In genomic region chr2:131081190-131081589, GRCh38 we compare ENCODE assay signal across 29 cellular contexts. TPM values are rescaled to one million over a fixed set of nuclear protein-coding genes. Genes with fewer than 3 reads are reported as not detected.
DNase-seq lines count a peak whose midpoint lies in the region; ATAC-seq, FAIRE-seq and TF ChIP-seq lines count a peak whose summit lies in the region.
"Had no signal": no experiment of that assay in that cellular context is flagged by ENCODE, and none has a peak within 500 bp of the region (broad histone marks: within the 10 kb centered on the region; RNA-seq: fewer than 3 reads in every experiment).

No MANE protein-coding gene starts in this region.

- no peak for TF ChIP-seq RAD21 in HCT116 (IDR thresholded peaks at IDR 0.05; ENCODE audit: low read depth)
- no peak for TF ChIP-seq RAD21 in K562 (CRISPR knock-in tag; conservative IDR thresholded peaks at IDR 0.05 in 1 of 2, IDR thresholded peaks at IDR 0.05 in 1 of 2)

- no peaks in the 10 kb centered on the region for H3K9me3 Mint-ChIP-seq in T-helper 1 cell treated with Interleukin-12 subunit alpha and Interleukin-12 subunit beta and Interleukin-4 antibody, amounts not matched to agents 30 μg/mL and 1 μg/mL, for 36 hours
- H3K9me3 Mint-ChIP-seq in memory B cell = no peaks in the 10 kb centered on the region
- no peaks in the 10 kb centered on the region for H3K9me3 Mint-ChIP-seq in activated CD4-positive, alpha-beta T cell treated with anti-CD3 and anti-CD28 coated beads, Interleukin-2, amount 10 ng/mL, durations not matched to agents 24 days and 14 days
- H3K9me3 Mint-ChIP-seq: activated CD4-positive, alpha-beta memory T cell treated with anti-CD3 and anti-CD28 coated beads for 36 hours; CD4-positive, alpha-beta T cell; stimulated activated naive CD8-positive, alpha-beta T cell treated with anti-CD3 and anti-CD28 coated beads, Interleukin-15, Interleukin-2, amounts not matched to agents 100 ng/mL and 50 ng/mL, for 24 hours had no signal

- no peak overlapping the region for H3K4me3 ChIP-seq in HCT116 (replicated peaks in 1 of 2; ENCODE audit: low read depth in 1 of 2, low read length in 2 of 2)
- no peak overlapping the region for H3K4me3 ChIP-seq in K562
- H3K4me3 ChIP-seq: MG63, Peyer's patch, thoracic aorta, vagina had no signal

- H3K9me2 ChIP-seq in HCT116 (ENCODE audit: insufficient read depth) = no peaks in the 10 kb centered on the region

- H3K4me3 Mint-ChIP-seq in T-helper 1 cell treated with Interleukin-12 subunit alpha and Interleukin-12 subunit beta and Interleukin-4 antibody, amounts not matched to agents 30 μg/mL and 1 μg/mL, for 36 hours = no peak overlapping the region
- H3K4me3 Mint-ChIP-seq in memory B cell = no peak overlapping the region
- H3K4me3 Mint-ChIP-seq in activated CD4-positive, alpha-beta T cell treated with anti-CD3 and anti-CD28 coated beads, Interleukin-2, amount 10 ng/mL, durations not matched to agents 24 days and 14 days = no peak overlapping the region
- H3K4me3 Mint-ChIP-seq: activated CD4-positive, alpha-beta memory T cell treated with anti-CD3 and anti-CD28 coated beads for 36 hours; CD4-positive, alpha-beta T cell; stimulated activated naive CD8-positive, alpha-beta T cell treated with anti-CD3 and anti-CD28 coated beads, Interleukin-15, Interleukin-2, amounts not matched to agents 100 ng/mL and 50 ng/mL, for 24 hours had no signal

- no peaks in the 10 kb centered on the region for H3K4me1 ChIP-seq in HCT116 (ENCODE audit: control insufficient read depth in 1 of 2, insufficient read depth in 2 of 2, low read length in 2 of 2)
- H3K4me1 ChIP-seq in K562 (replicated peaks in 1 of 2; ENCODE audit: control insufficient read depth in 2 of 2, insufficient read depth in 2 of 2, low read length in 2 of 2) = no peaks in the 10 kb centered on the region
- H3K4me1 ChIP-seq: Peyer's patch had no signal

- DNase-seq in T-helper 1 cell (no peak), HCT116 (ENCODE audit: low read depth, low spot score) (no peak), K562 (ENCODE audit: extremely low read depth in 1 of 4, low spot score in 3 of 4) (no peak), memory B cell (ENCODE audit: low spot score in 2 of 2) (no peak), HuH-7 (ENCODE audit: low spot score) (no peak)
- no peak for DNase-seq in activated CD4-positive, alpha-beta T cell treated with anti-CD3 and anti-CD28 coated beads, Interleukin-2, amount 10 ng/mL, durations not matched to agents 24 days and 14 days
- DNase-seq: activated CD4-positive, alpha-beta memory T cell treated with anti-CD3 and anti-CD28 coated beads for 36 hours; activated naive CD4-positive, alpha-beta T cell; amniotic stem cell; brain microvascular endothelial cell; CD4-positive, alpha-beta T cell; DMS 273 treated with DMSO at 0.1 percent for 48 hours; effector CD4-positive, alpha-beta T cell; erythroblast; MG63; NCI-H1417; NCI-H2029 treated with DMSO at 0.1 percent for 48 hours; NCI-H526 treated with DMSO at 0.1 percent for 48 hours; Peyer's patch; SIG-M5; SW 1271 had no signal

- H3K9ac ChIP-seq in HCT116 (ENCODE audit: low read length) (no peak overlapping the region), K562 (ENCODE audit: insufficient read depth in 1 of 2, low read depth in 2 of 2, low read length in 2 of 2) (no peak overlapping the region)

- peaks cover 29% of the 10 kb centered on the region for H4K20me1 ChIP-seq in HCT116 (ENCODE audit: insufficient read depth)
- peaks cover 5% of the 10 kb centered on the region; the same call in 1 of the 2 replicates for H4K20me1 ChIP-seq in K562 (replicated peaks; ENCODE audit: control insufficient read depth, insufficient read depth, low read length)

- H3K27ac ChIP-seq in HCT116 (ENCODE audit: low read depth, low read length) (no peak overlapping the region), K562 (ENCODE audit: extremely low read depth, low read depth, low read length) (no peak overlapping the region)
- H3K27ac ChIP-seq: 22Rv1, brain microvascular endothelial cell, Peyer's patch, thoracic aorta, vagina had no signal

- no peak for TF ChIP-seq EP300 in K562 (IDR thresholded peaks at IDR 0.05; ENCODE audit: low read length)

- POLR2A ChIA-PET in HCT116 (lab: Charles Lee) = no interaction called here
- POLR2A ChIA-PET in K562 (lab: Yijun Ruan, JAX) = interaction anchor here (0.6 to 2.0 kb wide), 4 partner anchors 9 to 40 kb away, joined by 3 to 9 read pairs (median 4); no protein-coding TSS in a partner anchor

- peaks cover 46% of the 10 kb centered on the region in 2 experiments for H3K36me3 ChIP-seq in HCT116 (ENCODE audit: control insufficient read depth in 1 of 2, insufficient read depth in 2 of 2, low read length in 2 of 2)
- peaks cover 86% of the 10 kb centered on the region for H3K36me3 ChIP-seq in K562 (ENCODE audit: control insufficient read depth, insufficient read depth, low read length)

- peaks cover 100% of the 10 kb centered on the region for H3K79me2 ChIP-seq in HCT116 (ENCODE audit: insufficient read depth, low read length)
- peaks cover 85% of the 10 kb centered on the region for H3K79me2 ChIP-seq in K562 (ENCODE audit: control insufficient read depth, insufficient read depth, low read length)

- ATAC-seq in HCT116 (no peak), K562 (no peak), memory B cell (ENCODE audit: low read depth) (no peak), GM21619 (IDR thresholded peaks at IDR 0.05; ENCODE audit: unreplicated experiment) (no peak)
- ATAC-seq: activated CD4-positive, CD25-positive, alpha-beta regulatory T cell treated with anti-CD3 and anti-CD28 coated beads, Interleukin-2, amount 50 U/mL, for 24 hours had no signal

- CTCF ChIA-PET in HCT116 (lab: Charles Lee) (no interaction called here), K562 (lab: Yijun Ruan, JAX; ENCODE audit: low intra/inter-chr PET ratio) (no interaction called here)

- intact Hi-C loops in HCT116 (cut with micrococcal nuclease) (no loop called here), K562 (cut with micrococcal nuclease) (no loop called here)
- intact Hi-C loops in activated CD4-positive, alpha-beta T cell treated with anti-CD3 and anti-CD28 coated beads, Interleukin-2, amount 10 ng/mL, durations not matched to agents 24 days and 14 days (cut with micrococcal nuclease) = no loop called here

- H3K4me2 ChIP-seq in HCT116 (ENCODE audit: low read length) (no peak overlapping the region), K562 (ENCODE audit: insufficient read depth, low read length) (no peak overlapping the region)

- in situ Hi-C loops in K562 (cut with MboI) = no loop called here

- H2AFZ ChIP-seq in HCT116 (ENCODE audit: low read depth, low read length, poor library complexity, severe bottlenecking) (no peak overlapping the region), K562 (ENCODE audit: low read depth, low read length) (no peak overlapping the region)

- RAD21 ChIA-PET in HCT116 (lab: Charles Lee; ENCODE audit: low non-redundant PET in 1 of 2, low total read pairs in 2 of 2, uncharacterized antibody in 2 of 2, unreplicated experiment in 2 of 2) = no interaction called here

- H3K27me3 Mint-ChIP-seq in T-helper 1 cell treated with Interleukin-12 subunit alpha and Interleukin-12 subunit beta and Interleukin-4 antibody, amounts not matched to agents 30 μg/mL and 1 μg/mL, for 36 hours (ENCODE audit: low read depth) = no peaks in the 10 kb centered on the region
- no peaks in the 10 kb centered on the region for H3K27me3 Mint-ChIP-seq in memory B cell
- H3K27me3 Mint-ChIP-seq in activated CD4-positive, alpha-beta T cell treated with anti-CD3 and anti-CD28 coated beads, Interleukin-2, amount 10 ng/mL, durations not matched to agents 24 days and 14 days = no peaks in the 10 kb centered on the region
- H3K27me3 Mint-ChIP-seq: activated CD4-positive, alpha-beta memory T cell treated with anti-CD3 and anti-CD28 coated beads for 36 hours; CD4-positive, alpha-beta T cell; stimulated activated naive CD8-positive, alpha-beta T cell treated with anti-CD3 and anti-CD28 coated beads, Interleukin-15, Interleukin-2, amounts not matched to agents 100 ng/mL and 50 ng/mL, for 24 hours had no signal

- peaks cover 17% of the 10 kb centered on the region for H3K4me1 Mint-ChIP-seq in T-helper 1 cell treated with Interleukin-12 subunit alpha and Interleukin-12 subunit beta and Interleukin-4 antibody, amounts not matched to agents 30 μg/mL and 1 μg/mL, for 36 hours (ENCODE audit: low read depth)
- H3K4me1 Mint-ChIP-seq in memory B cell = peaks cover 24% of the 10 kb centered on the region
- H3K4me1 Mint-ChIP-seq in activated CD4-positive, alpha-beta T cell treated with anti-CD3 and anti-CD28 coated beads, Interleukin-2, amount 10 ng/mL, durations not matched to agents 24 days and 14 days = peaks cover 13% of the 10 kb centered on the region

- no peak for TF ChIP-seq CTCF in HCT116 (IDR thresholded peaks at IDR 0.05 in 2 of 3, conservative IDR thresholded peaks at IDR 0.05 in 1 of 3; ENCODE audit: borderline replicate concordance in 1 of 3, insufficient read depth in 1 of 3, low read depth in 2 of 3, low read length in 2 of 3)
- no peak for TF ChIP-seq CTCF in K562 (IDR thresholded peaks at IDR 0.05 in 2 of 3, conservative IDR thresholded peaks at IDR 0.05 in 1 of 3; ENCODE audit: insufficient read depth in 2 of 3, low read depth in 1 of 3, low read length in 3 of 3)

- H3K9me3 ChIP-seq in HCT116 (ENCODE audit: control insufficient read depth in 1 of 2, insufficient read depth in 1 of 2, low read depth in 1 of 2, low read length in 2 of 2) (no peaks in the 10 kb centered on the region), K562 (replicated peaks; ENCODE audit: control insufficient read depth, insufficient read depth, low read depth, low read length) (no peaks in the 10 kb centered on the region)
- H3K9me3 ChIP-seq: MG63, Peyer's patch, thoracic aorta, vagina had no signal

- H3K27me3 ChIP-seq in HCT116 (ENCODE audit: insufficient read depth, low read length) (no peaks in the 10 kb centered on the region), K562 (ENCODE audit: control insufficient read depth in 2 of 2, insufficient read depth in 2 of 2, low read length in 2 of 2) (no peaks in the 10 kb centered on the region)
- H3K27me3 ChIP-seq: brain microvascular endothelial cell, MG63, Peyer's patch, vagina had no signal

- 93% methylated on average over 4 of the region's 4 CpGs for WGBS in K562 (ENCODE audit: insufficient coverage, low coverage, missing lambda C conversion rate)

- H3K27ac Mint-ChIP-seq in T-helper 1 cell treated with Interleukin-12 subunit alpha and Interleukin-12 subunit beta and Interleukin-4 antibody, amounts not matched to agents 30 μg/mL and 1 μg/mL, for 36 hours = peak overlapping the region; percentile 22
- H3K27ac Mint-ChIP-seq in memory B cell = peak overlapping the region; percentile 21
- no peak overlapping the region for H3K27ac Mint-ChIP-seq in activated CD4-positive, alpha-beta T cell treated with anti-CD3 and anti-CD28 coated beads, Interleukin-2, amount 10 ng/mL, durations not matched to agents 24 days and 14 days
- H3K27ac Mint-ChIP-seq: activated CD4-positive, alpha-beta memory T cell treated with anti-CD3 and anti-CD28 coated beads for 36 hours; CD4-positive, alpha-beta T cell; stimulated activated naive CD8-positive, alpha-beta T cell treated with anti-CD3 and anti-CD28 coated beads, Interleukin-15, Interleukin-2, amounts not matched to agents 100 ng/mL and 50 ng/mL, for 24 hours had no signal

- TF ChIP-seq POLR2A in HCT116 (IDR thresholded peaks at IDR 0.05; ENCODE audit: borderline replicate concordance, extremely low read depth, insufficient read depth, insufficient read length) (no peak), K562 (conservative IDR thresholded peaks at IDR 0.05) (no peak)

- peaks cover 52% of the 10 kb centered on the region for H3K36me3 Mint-ChIP-seq in T-helper 1 cell treated with Interleukin-12 subunit alpha and Interleukin-12 subunit beta and Interleukin-4 antibody, amounts not matched to agents 30 μg/mL and 1 μg/mL, for 36 hours (ENCODE audit: low read depth)
- peaks cover 30% of the 10 kb centered on the region for H3K36me3 Mint-ChIP-seq in memory B cell
- peaks cover 63% of the 10 kb centered on the region for H3K36me3 Mint-ChIP-seq in activated CD4-positive, alpha-beta T cell treated with anti-CD3 and anti-CD28 coated beads, Interleukin-2, amount 10 ng/mL, durations not matched to agents 24 days and 14 days (ENCODE audit: low read depth)

- BruUV-seq in HCT116 (replicated peaks; lab: Mats Ljungman, UMichigan) (TSS peak; percentile 18), K562 (replicated peaks; lab: Mats Ljungman, UMichigan) (TSS peak; percentile 14)

- no peak for FAIRE-seq in K562 (lab: Jason Lieb, UNC)
- FAIRE-seq: H54 had no signal

- H3K9me1 ChIP-seq in K562 (ENCODE audit: control insufficient read depth, insufficient read depth, low read length) = no peaks in the 10 kb centered on the region

RNA-seq across cellular contexts. Expression of gene FAM168B, which starts 12.1 kb away (rescaled TPM):
- total RNA-seq in HCT116 (2021; ENCODE audit: unreplicated experiment) (94.5 TPM), K562 (2014; rRNA removed) (46.1 and 60.8 TPM in 2 replicates), K562 (2014; rRNA removed; fragmentation: Illumina TruSeq; extraction: Trizol) (32.1 and 33.9 TPM in 2 replicates), K562 (2015; rRNA removed; fragmentation: Illumina TruSeq; extraction: Trizol) (39.0 and 40.1 TPM in 2 replicates), K562 (2021) (67.4 and 76.0 TPM in 2 replicates)
- polyA plus RNA-seq in HCT116 (2012) = 58.2 and 68.1 TPM in 2 replicates
- 23.5 and 25.5 TPM in 2 replicates for total RNA-seq in K562 (2011; cell fraction: chromatin; rRNA removed; ENCODE audit: low replicate concordance)
- 19.7 and 21.8 TPM in 2 replicates for total RNA-seq in K562 (2011; cell fraction: nucleolus; rRNA removed)
- total RNA-seq in K562 (2011; cell fraction: nucleoplasm; rRNA removed) = 26.0 and 35.7 TPM in 2 replicates
- polyA plus RNA-seq in K562 (2011; rRNA removed) (51.6 and 56.9 TPM in 2 replicates), K562 (2014; fragmentation: Illumina TruSeq; extraction: Trizol) (47.8 and 56.3 TPM in 2 replicates), K562 (2014; fragmentation: Nextera tagmentation; extraction: Ambion mirVana) (1 to 10 TPM; 3.3 to 5.4 TPM), K562 (2014; rRNA removed) (59.4 and 64.2 TPM in 2 replicates)
- polyA plus RNA-seq in K562 (2011; cell fraction: cytosol; rRNA removed) = 89.9 and 202 TPM in 2 replicates
- 47.2 and 74.0 TPM in 2 replicates for polyA plus RNA-seq in K562 (2011; cell fraction: nucleus; rRNA removed)
- 53.3 and 56.9 TPM in 2 replicates for polyA plus RNA-seq in K562 (2012)
- 25.2 and 36.1 TPM in 2 replicates for polyA minus RNA-seq in K562 (2011; rRNA and poly(A)+ RNA removed)
- polyA minus RNA-seq in K562 (2011; cell fraction: cytosol; rRNA and poly(A)+ RNA removed) = 38.3 and 40.4 TPM in 2 replicates
- 12.5 and 15.2 TPM in 2 replicates for polyA minus RNA-seq in K562 (2011; cell fraction: nucleus; rRNA and poly(A)+ RNA removed)
- total RNA-seq in activated CD4-positive, alpha-beta T cell treated with anti-CD3 and anti-CD28 coated beads, Interleukin-2, amount 10 ng/mL, durations not matched to agents 24 days and 14 days = 82.3 and 85.6 TPM in 2 replicates

RNA-seq across cellular contexts. Expression of gene PLEKHB2, which starts 23.9 kb away (rescaled TPM):
- total RNA-seq in HCT116 (2021; ENCODE audit: unreplicated experiment) = 94.8 TPM
- 62.8 and 70.7 TPM in 2 replicates for polyA plus RNA-seq in HCT116 (2012)
- 57.5 and 90.0 TPM in 2 replicates for total RNA-seq in K562 (2011; cell fraction: chromatin; rRNA removed; ENCODE audit: low replicate concordance)
- total RNA-seq in K562 (2011; cell fraction: nucleolus; rRNA removed) = 40.9 and 42.5 TPM in 2 replicates
- total RNA-seq in K562 (2011; cell fraction: nucleoplasm; rRNA removed) = 74.6 and 88.2 TPM in 2 replicates
- total RNA-seq in K562 (2014; rRNA removed) = 48.6 and 65.2 TPM in 2 replicates
- 44.1 and 46.7 TPM in 2 replicates for total RNA-seq in K562 (2014; rRNA removed; fragmentation: Illumina TruSeq; extraction: Trizol)
- total RNA-seq in K562 (2015; rRNA removed; fragmentation: Illumina TruSeq; extraction: Trizol) = 43.7 and 47.3 TPM in 2 replicates
- 56.5 TPM in 2 replicates for total RNA-seq in K562 (2021)
- 53.8 and 71.5 TPM in 2 replicates for polyA plus RNA-seq in K562 (2011; rRNA removed)
- polyA plus RNA-seq in K562 (2011; cell fraction: cytosol; rRNA removed) = 57.4 and 73.3 TPM in 2 replicates
- 29.5 and 30.0 TPM in 2 replicates for polyA plus RNA-seq in K562 (2011; cell fraction: nucleus; rRNA removed)
- 53.7 and 58.0 TPM in 2 replicates for polyA plus RNA-seq in K562 (2012)
- polyA plus RNA-seq in K562 (2014; fragmentation: Illumina TruSeq; extraction: Trizol) = 55.4 and 56.2 TPM in 2 replicates
- polyA plus RNA-seq in K562 (2014; fragmentation: Nextera tagmentation; extraction: Ambion mirVana) = 10 to 100 TPM; 41.3 to 42.6 TPM
- 50.2 and 53.0 TPM in 2 replicates for polyA plus RNA-seq in K562 (2014; rRNA removed)
- 80.6 and 119 TPM in 2 replicates for polyA minus RNA-seq in K562 (2011; rRNA and poly(A)+ RNA removed)
- 54.8 and 64.5 TPM in 2 replicates for polyA minus RNA-seq in K562 (2011; cell fraction: cytosol; rRNA and poly(A)+ RNA removed)
- polyA minus RNA-seq in K562 (2011; cell fraction: nucleus; rRNA and poly(A)+ RNA removed) = 20.1 and 30.9 TPM in 2 replicates
- total RNA-seq in activated CD4-positive, alpha-beta T cell treated with anti-CD3 and anti-CD28 coated beads, Interleukin-2, amount 10 ng/mL, durations not matched to agents 24 days and 14 days = 62.4 and 66.7 TPM in 2 replicates
